ENCODE assay signal across 16 cellular contexts in genomic region chr1:84406209-84406917, GRCh38. TPM values are rescaled to one million over a fixed set of nuclear protein-coding genes. Genes with fewer than 3 reads are reported as not detected.
A peak's percentile ranks its signal among the peaks of the same experiment; 100 is the strongest.
DNase-seq lines count a peak whose midpoint lies in the region; ATAC-seq and TF ChIP-seq lines count a peak whose summit lies in the region.
"Had no signal": no experiment of that assay in that cellular context is flagged by ENCODE, and none has a peak within 500 bp of the region (broad histone marks: within the 10 kb centered on the region; RNA-seq: fewer than 3 reads in every experiment).

No MANE protein-coding gene starts in this region.

- no peaks in the 10 kb centered on the region for H3K27me3 ChIP-seq in neural cell (ENCODE audit: insufficient read depth, low read depth, low read length)
- H3K27me3 ChIP-seq in tibial artery: no peaks in the 10 kb centered on the region
- H3K27me3 ChIP-seq: body of pancreas had no signal

- no peak for TF ChIP-seq EP300 in neural cell (conservative IDR thresholded peaks at IDR 0.05; ENCODE audit: poor library complexity, severe bottlenecking)

- H3K9ac ChIP-seq in neural cell (ENCODE audit: low read length): peak overlapping the region; percentile 17

- peaks cover 0 to 8% (median 0%) of the 10 kb centered on the region in 4 donors for H3K4me1 ChIP-seq in tibial artery

- no peak overlapping the region for H2AFZ ChIP-seq in neural cell (ENCODE audit: low read depth, low read length)

- no peaks in the 10 kb centered on the region for H3K9me2 ChIP-seq in neural cell (ENCODE audit: insufficient read depth, low read length)

- intact Hi-C loops in tibial artery (cut with DNase I; ENCODE audit: low total_unique reads): no loop called here

- H3K4me3 ChIP-seq in choroid plexus epithelial cell (ENCODE audit: low read depth, low read length): no peak overlapping the region
- H3K4me3 ChIP-seq in neural cell (ENCODE audit: low read length): no peak overlapping the region
- H3K4me3 ChIP-seq in tibial artery: no peak overlapping the region
- H3K4me3 ChIP-seq: body of pancreas, lung, smooth muscle cell had no signal

- no peak overlapping the region for H3K27ac Mint-ChIP-seq in activated naive CD4-positive, alpha-beta T cell treated with anti-CD3 and anti-CD28 coated beads, Interleukin-2, amount 50 U/mL, for 72 hours
- H3K27ac Mint-ChIP-seq: activated CD8-positive, alpha-beta T cell treated with anti-CD3 and anti-CD28 coated beads for 36 hours had no signal

- H3F3A ChIP-seq in neural cell (ENCODE audit: insufficient read depth, low read length, poor library complexity, severe bottlenecking): peaks cover 3% of the 10 kb centered on the region

- no peak for TF ChIP-seq RAD21 in neural cell (conservative IDR thresholded peaks at IDR 0.05)

- peak; percentile 5 for DNase-seq in H4 (ENCODE audit: low spot score)
- peak; percentile 31 to 48 for DNase-seq in NCI-H526 (lab: John Stamatoyannopoulos, UW)
- DNase-seq in choroid plexus epithelial cell (ENCODE audit: low read depth): peak; percentile 37
- DNase-seq in activated naive CD4-positive, alpha-beta T cell treated with anti-CD3 and anti-CD28 coated beads, Interleukin-2, amount 50 U/mL, for 72 hours (ENCODE audit: low spot score in 2 of 2): no peak
- no peak for DNase-seq in tibial artery
- no peak for DNase-seq in GM10266 (ENCODE audit: extremely low spot score)
- DNase-seq: activated CD8-positive, alpha-beta T cell treated with anti-CD3 and anti-CD28 coated beads for 36 hours; activated effector memory CD4-positive, alpha-beta T cell treated with Interleukin-2 at 50 U/mL for 16 hours; body of pancreas; CD4-positive, alpha-beta memory T cell; MV-4-11; NCI-H345 had no signal

- no peaks in the 10 kb centered on the region for H3K36me3 Mint-ChIP-seq in activated naive CD4-positive, alpha-beta T cell treated with anti-CD3 and anti-CD28 coated beads, Interleukin-2, amount 50 U/mL, for 72 hours
- H3K36me3 Mint-ChIP-seq: CD4-positive, alpha-beta memory T cell had no signal

- no peak for TF ChIP-seq CTCF in choroid plexus epithelial cell (conservative IDR thresholded peaks at IDR 0.05; ENCODE audit: low read depth, low read length)
- no peak for TF ChIP-seq CTCF in neural cell (IDR thresholded peaks at IDR 0.05; ENCODE audit: poor library complexity, severe bottlenecking)
- no peak for TF ChIP-seq CTCF in tibial artery (IDR thresholded peaks at IDR 0.05)
- no peak for TF ChIP-seq CTCF in GM10266 (IDR thresholded peaks at IDR 0.05; ENCODE audit: control insufficient read depth, insufficient read depth, low read depth, missing control alignments)

- H3K79me2 ChIP-seq in neural cell (replicated peaks; ENCODE audit: insufficient read depth, low read length): peaks cover 15% of the 10 kb centered on the region

- H3K27ac ChIP-seq in neural cell (ENCODE audit: low read length) (peak overlapping the region; percentile 88), tibial artery (no peak overlapping the region)
- H3K27ac ChIP-seq: body of pancreas had no signal

- peaks cover 0 to 5% of the 10 kb centered on the region in 2 donors for H3K9me3 Mint-ChIP-seq in activated naive CD4-positive, alpha-beta T cell treated with anti-CD3 and anti-CD28 coated beads, Interleukin-2, amount 50 U/mL, for 72 hours
- H3K9me3 Mint-ChIP-seq: activated CD8-positive, alpha-beta T cell treated with anti-CD3 and anti-CD28 coated beads for 36 hours; CD4-positive, alpha-beta memory T cell had no signal

- H3K36me3 ChIP-seq in neural cell (ENCODE audit: insufficient read depth, low read length): no peaks in the 10 kb centered on the region
- no peaks in the 10 kb centered on the region for H3K36me3 ChIP-seq in tibial artery

- H3K9me3 ChIP-seq in neural cell (ENCODE audit: low read length) (no peaks in the 10 kb centered on the region), tibial artery (no peaks in the 10 kb centered on the region)
- H3K9me3 ChIP-seq: body of pancreas had no signal

- H4K20me1 ChIP-seq in neural cell (ENCODE audit: insufficient read depth): no peaks in the 10 kb centered on the region

- H3K4me2 ChIP-seq in neural cell (ENCODE audit: low read length): no peak overlapping the region
- H3K4me2 ChIP-seq: smooth muscle cell had no signal

- ATAC-seq in activated naive CD4-positive, alpha-beta T cell treated with anti-CD3 and anti-CD28 coated beads, Interleukin-2, amount 50 U/mL, for 72 hours: no peak
- ATAC-seq in HG02571 (IDR thresholded peaks at IDR 0.05; ENCODE audit: unreplicated experiment): no peak
- ATAC-seq: activated CD8-positive, alpha-beta T cell treated with anti-CD3 and anti-CD28 coated beads for 36 hours; body of pancreas had no signal

TF ChIP-seq in neural cell, 6 proteins besides CTCF, POLR2A, EP300 and RAD21:
- TF ChIP-seq TAF1 (IDR thresholded peaks at IDR 0.05; ENCODE audit: low read depth) (no peak), SMC3 (conservative IDR thresholded peaks at IDR 0.05; ENCODE audit: poor library complexity) (no peak), EZH2 (IDR thresholded peaks at IDR 0.05; ENCODE audit: borderline replicate concordance, insufficient read depth, low read length, poor library complexity, severe bottlenecking) (no peak), POLR2AphosphoS5 (IDR thresholded peaks at IDR 0.05) (no peak), MXI1 (conservative IDR thresholded peaks at IDR 0.05; ENCODE audit: poor library complexity, severe bottlenecking) (no peak)
- TF ChIP-seq, protein P1, sequence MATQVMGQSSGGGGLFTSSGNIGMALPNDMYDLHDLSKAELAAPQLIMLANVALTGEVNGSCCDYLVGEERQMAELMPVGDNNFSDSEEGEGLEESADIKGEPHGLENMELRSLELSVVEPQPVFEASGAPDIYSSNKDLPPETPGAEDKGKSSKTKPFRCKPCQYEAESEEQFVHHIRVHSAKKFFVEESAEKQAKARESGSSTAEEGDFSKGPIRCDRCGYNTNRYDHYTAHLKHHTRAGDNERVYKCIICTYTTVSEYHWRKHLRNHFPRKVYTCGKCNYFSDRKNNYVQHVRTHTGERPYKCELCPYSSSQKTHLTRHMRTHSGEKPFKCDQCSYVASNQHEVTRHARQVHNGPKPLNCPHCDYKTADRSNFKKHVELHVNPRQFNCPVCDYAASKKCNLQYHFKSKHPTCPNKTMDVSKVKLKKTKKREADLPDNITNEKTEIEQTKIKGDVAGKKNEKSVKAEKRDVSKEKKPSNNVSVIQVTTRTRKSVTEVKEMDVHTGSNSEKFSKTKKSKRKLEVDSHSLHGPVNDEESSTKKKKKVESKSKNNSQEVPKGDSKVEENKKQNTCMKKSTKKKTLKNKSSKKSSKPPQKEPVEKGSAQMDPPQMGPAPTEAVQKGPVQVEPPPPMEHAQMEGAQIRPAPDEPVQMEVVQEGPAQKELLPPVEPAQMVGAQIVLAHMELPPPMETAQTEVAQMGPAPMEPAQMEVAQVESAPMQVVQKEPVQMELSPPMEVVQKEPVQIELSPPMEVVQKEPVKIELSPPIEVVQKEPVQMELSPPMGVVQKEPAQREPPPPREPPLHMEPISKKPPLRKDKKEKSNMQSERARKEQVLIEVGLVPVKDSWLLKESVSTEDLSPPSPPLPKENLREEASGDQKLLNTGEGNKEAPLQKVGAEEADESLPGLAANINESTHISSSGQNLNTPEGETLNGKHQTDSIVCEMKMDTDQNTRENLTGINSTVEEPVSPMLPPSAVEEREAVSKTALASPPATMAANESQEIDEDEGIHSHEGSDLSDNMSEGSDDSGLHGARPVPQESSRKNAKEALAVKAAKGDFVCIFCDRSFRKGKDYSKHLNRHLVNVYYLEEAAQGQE (IDR thresholded peaks at IDR 0.05; ENCODE audit: borderline replicate concordance): no peak
TF ChIP-seq in neural cell: peak in this region for 0.

RNA-seq across cellular contexts. Expression of gene DNASE2B, which starts 8.1 kb away (rescaled TPM):
- not detected in 2 replicates for total RNA-seq in H4 (2014; rRNA removed; shearing (Covaris generic))
- polyA plus RNA-seq in neural cell: 26.1 and 27.9 TPM in 2 replicates
- 11.9 and 16.8 TPM in 2 replicates for polyA minus RNA-seq in neural cell
- total RNA-seq in activated naive CD4-positive, alpha-beta T cell treated with anti-CD3 and anti-CD28 coated beads, Interleukin-2, amount 50 U/mL, for 72 hours: not detected
- total RNA-seq: activated CD8-positive, alpha-beta T cell treated with anti-CD3 and anti-CD28 coated beads for 36 hours; body of pancreas; CD4-positive, alpha-beta memory T cell; smooth muscle cell had no signal
- polyA plus RNA-seq: CD4-positive, alpha-beta memory T cell; smooth muscle cell had no signal

Comparison
In these comparisons a context has a peak if more than half of its experiments do, and no peak if none do; other contexts are left out.
1. DNase-seq: peak in H4 (single experiment), NCI-H526 (2 of 2) and choroid plexus epithelial cell (single experiment); none in activated naive CD4-positive, alpha-beta T cell treated with anti-CD3 and anti-CD28 coated beads, Interleukin-2, amount 50 U/mL, for 72 hours (0 of 2), tibial artery (0 of 2) and GM10266 (single experiment).